ENCODE assay signal across 16 cellular contexts in genomic region chr9:69485466-69485865, GRCh38.
"Had no signal": no experiment of that assay in that cellular context is flagged by ENCODE, and none has a peak within 500 bp of the region (broad histone marks: within the 10 kb centered on the region; RNA-seq: fewer than 3 reads in every experiment).

No MANE protein-coding gene starts in this region.

- H3K36me3 ChIP-seq: esophagus squamous epithelium, stomach, thoracic aorta had no signal

- FAIRE-seq: endometrium, islet of Langerhans, TTC549 had no signal

- ATAC-seq: activated naive CD4-positive, alpha-beta T cell treated with anti-CD3 and anti-CD28 coated beads, Interleukin-2, amount 50 U/mL, for 72 hours; left ventricle myocardium superior had no signal

- H3K27me3 ChIP-seq: esophagus squamous epithelium, stomach had no signal

- H3K4me3 ChIP-seq: esophagus squamous epithelium, stomach, thoracic aorta had no signal

- H3K4me1 ChIP-seq: esophagus squamous epithelium, stomach had no signal

- H3K9me3 ChIP-seq: esophagus squamous epithelium, stomach, thoracic aorta had no signal

- DNase-seq: activated CD4-positive, alpha-beta T cell treated with anti-CD3 and anti-CD28 coated beads, Interleukin-2, amount 50 U/mL, for 1 hour; activated effector memory CD4-positive, alpha-beta T cell treated with Interleukin-2 at 50 U/mL for 16 hours; activated T-cell treated with anti-CD3 and anti-CD28 coated beads, Interleukin-2, amount 50 U/mL, for 1 hour; amygdala; cerebellar nuclear complex; esophagus squamous epithelium; foreskin fibroblast; left ventricle myocardium superior; mesendoderm; stimulated activated CD4-positive, alpha-beta T cell treated with anti-CD3 and anti-CD28 coated beads, Interleukin-4, amount 100 ng/mL, for 4 hours; stomach had no signal

- H3K27ac ChIP-seq: esophagus squamous epithelium, stomach, thoracic aorta had no signal
